8 cellular contexts compared by ENCODE assay signal in genomic region chr7:37448057-37448636, GRCh38. TPM values are rescaled to one million over a fixed set of nuclear protein-coding genes. Genes with fewer than 3 reads are reported as not detected.
DNase-seq lines count a peak whose midpoint lies in the region; ATAC-seq and TF ChIP-seq lines count a peak whose summit lies in the region.

No MANE protein-coding gene starts in this region.

- H3K27ac ChIP-seq in SK-N-SH (ENCODE audit: low read depth in 2 of 2, low read length in 1 of 2) (peak overlapping the region in 1 of 2 experiments; percentile 73; a peak in 2 of 4 replicates), coronary artery (peak overlapping the region; percentile 73 to 92), lung (ENCODE audit: low read depth in 1 of 2, low read length in 1 of 2) (peak overlapping the region; percentile 76 to 94), testis (peak overlapping the region; percentile 84 to 85)

- POLR2A ChIA-PET in SK-N-SH (lab: Yijun Ruan, JAX), result interaction anchor here (1.2 kb wide), 1 partner anchor 9 kb away, joined by 3 read pairs; no protein-coding TSS in a partner anchor

- TF ChIP-seq RAD21 in SK-N-SH (IDR thresholded peaks at IDR 0.05; ENCODE audit: low read length), result no peak

- no peak for TF ChIP-seq CTCF in GM13976 (IDR thresholded peaks at IDR 0.05; ENCODE audit: borderline replicate concordance, control extremely low read depth, extremely low read depth, insufficient read depth, missing control alignments)
- no peak for TF ChIP-seq CTCF in HFF-Myc (IDR thresholded peaks at IDR 0.05; ENCODE audit: low read depth, low read length, missing control alignments)
- no peak for TF ChIP-seq CTCF in SK-N-SH (IDR thresholded peaks at IDR 0.05)
- no peak for TF ChIP-seq CTCF in coronary artery (IDR thresholded peaks at IDR 0.05)
- TF ChIP-seq CTCF in lung (IDR thresholded peaks at IDR 0.05; ENCODE audit: control extremely low read depth, extremely low read depth), result no peak
- TF ChIP-seq CTCF in testis (IDR thresholded peaks at IDR 0.05), result no peak

- CTCF ChIA-PET in SK-N-SH (lab: Yijun Ruan, JAX), result interaction anchor here (0.6 to 5.0 kb wide), 36 partner anchors 9 to 388 kb away, joined by 3 to 40 read pairs (median 4); no protein-coding TSS in a partner anchor

- H3K4me1 ChIP-seq in SK-N-SH (ENCODE audit: control insufficient read depth in 1 of 2, insufficient read depth in 2 of 2, low read depth in 1 of 2, low read length in 1 of 2) (peaks cover 0 to 13% of the 10 kb centered on the region in 2 experiments; a peak in 2 of 4 replicates), lung (ENCODE audit: control insufficient read depth in 2 of 2, insufficient read depth in 2 of 2, low read length in 2 of 2) (peaks cover 0 to 5% of the 10 kb centered on the region in 2 donors), testis (peaks cover 7% of the 10 kb centered on the region)

- no peak overlapping the region for H3K9ac ChIP-seq in SK-N-SH

- DNase-seq in GM13976 (ENCODE audit: low spot score) (peak; percentile 60), HFF-Myc (ENCODE audit: extremely low read depth, low read depth) (no peak), SK-N-SH (peak; percentile 86), coronary artery (ENCODE audit: low spot score) (no peak), lung (ENCODE audit: low spot score) (no peak), testis (peak; percentile 31), DMS79 treated with DMSO at 0.1 percent for 48 hours (lab: John Stamatoyannopoulos, UW) (no peak), NCI-H1694 (lab: John Stamatoyannopoulos, UW) (no peak)

- peak; percentile 25 for ATAC-seq in lung (ENCODE audit: insufficient read depth, low FRiP score)

- no peaks in the 10 kb centered on the region for H3K36me3 ChIP-seq in SK-N-SH (replicated peaks in 1 of 2; ENCODE audit: control insufficient read depth in 1 of 2, insufficient read depth in 2 of 2, low read length in 1 of 2)
- H3K36me3 ChIP-seq in lung (ENCODE audit: control insufficient read depth in 2 of 2, insufficient read depth in 2 of 2, low read length in 2 of 2), result no peaks in the 10 kb centered on the region
- H3K36me3 ChIP-seq in testis (ENCODE audit: low read depth, missing control alignments), result no peaks in the 10 kb centered on the region

- no peak overlapping the region for H2AFZ ChIP-seq in SK-N-SH (ENCODE audit: low read depth)

- intact Hi-C loops in testis (cut with DNase I; ENCODE audit: low total_unique reads), result no loop called here

- no peaks in the 10 kb centered on the region for H3K79me2 ChIP-seq in SK-N-SH (ENCODE audit: insufficient read depth)

- in situ Hi-C loops in GM13976 (cut with MboI; ENCODE audit: low sequenced_read_pairs, unreplicated experiment), result no loop called here

- H3K4me2 ChIP-seq in SK-N-SH, result peak overlapping the region; percentile 60

- no peaks in the 10 kb centered on the region for H3K9me2 ChIP-seq in SK-N-SH

- H3F3A ChIP-seq in SK-N-SH (replicated peaks; ENCODE audit: insufficient read depth), result no peaks in the 10 kb centered on the region

- TF ChIP-seq POLR2A in testis (IDR thresholded peaks at IDR 0.05), result no peak

- peak overlapping the region; percentile 15; the same call in 1 of the 2 replicates for H3K4me3 ChIP-seq in HFF-Myc (replicated peaks; ENCODE audit: low read depth, low read length)
- H3K4me3 ChIP-seq in SK-N-SH (ENCODE audit: low read depth in 2 of 2, low read length in 1 of 2), result peak overlapping the region in 1 of 2 experiments; percentile 55; a peak in 2 of 4 replicates
- H3K4me3 ChIP-seq in coronary artery, result peak overlapping the region; percentile 89
- peak overlapping the region; percentile 66 for H3K4me3 ChIP-seq in lung
- peak overlapping the region; percentile 74 to 82 for H3K4me3 ChIP-seq in testis

- 4% methylated on average over 41 of the region's 62 CpGs for WGBS in SK-N-SH (ENCODE audit: low lambda C conversion rate)
- 1% methylated on average over 47 to 61 of the region's 62 CpGs for WGBS in lung, 2 donors
- WGBS in testis, 2 donors, result 0 to 1% methylated on average over 14 to 54 of the region's 62 CpGs

- H4K20me1 ChIP-seq in SK-N-SH (ENCODE audit: insufficient read depth), result no peaks in the 10 kb centered on the region

- H3K9me3 ChIP-seq in SK-N-SH, result no peaks in the 10 kb centered on the region
- no peaks in the 10 kb centered on the region for H3K9me3 ChIP-seq in lung (ENCODE audit: control insufficient read depth in 2 of 2, insufficient read depth in 1 of 2, low read length in 1 of 2)
- H3K9me3 ChIP-seq in testis, result no peaks in the 10 kb centered on the region

- no peak for TF ChIP-seq EP300 in SK-N-SH (IDR thresholded peaks at IDR 0.05; ENCODE audit: borderline replicate concordance in 1 of 2, low read depth in 1 of 2, low read length in 1 of 2)

- H3K27me3 ChIP-seq in SK-N-SH (ENCODE audit: insufficient read depth) (no peaks in the 10 kb centered on the region), lung (ENCODE audit: control insufficient read depth, insufficient read depth) (no peaks in the 10 kb centered on the region), testis (no peaks in the 10 kb centered on the region)

TF ChIP-seq in SK-N-SH, 30 proteins besides CTCF, POLR2A, EP300 and RAD21:
- TF ChIP-seq SMC3 (IDR thresholded peaks at IDR 0.05; ENCODE audit: low read depth, low read length) (no peak), JUND (IDR thresholded peaks at IDR 0.05) (no peak), TCF12 (IDR thresholded peaks at IDR 0.05) (no peak), CHD2 (IDR thresholded peaks at IDR 0.05; ENCODE audit: low read length, partially characterized antibody) (no peak), RXRA (IDR thresholded peaks at IDR 0.05; ENCODE audit: borderline replicate concordance, low read depth) (no peak), RFX5 (IDR thresholded peaks at IDR 0.05; ENCODE audit: low read length) (no peak), NFIC (IDR thresholded peaks at IDR 0.05; ENCODE audit: borderline replicate concordance) (no peak), ZBTB33 (IDR thresholded peaks at IDR 0.05; ENCODE audit: borderline replicate concordance, low read depth) (no peak), TEAD4 (IDR thresholded peaks at IDR 0.05; ENCODE audit: borderline replicate concordance, insufficient read depth) (no peak), USF2 (IDR thresholded peaks at IDR 0.05; ENCODE audit: borderline replicate concordance, low read depth, low read length) (no peak), EZH2phosphoT487 (IDR thresholded peaks at IDR 0.05; ENCODE audit: borderline replicate concordance, low read depth) (no peak)

RNA-seq across cellular contexts. Expression of gene ELMO1, which starts 0.5 kb away (rescaled TPM):
- polyA plus RNA-seq in SK-N-SH (2012; rRNA removed), result 0.64 and 2.8 TPM in 2 replicates
- 1.5 and 3.7 TPM in 2 replicates for polyA plus RNA-seq in SK-N-SH (2012; cell fraction: cytosol; rRNA removed)
- 1.0 and 1.5 TPM in 2 replicates for polyA plus RNA-seq in SK-N-SH (2012; cell fraction: nucleus; rRNA removed)
- 100 to 1,000 TPM in 1 of 2 donors, 10 to 100 TPM in 1; 51.6 to 183 TPM for total RNA-seq in lung
- polyA plus RNA-seq in lung, result 10 to 100 TPM; 10.1 to 17.2 TPM
- 10 to 100 TPM; 36.5 to 47.2 TPM for total RNA-seq in testis
- 12.9 TPM for polyA plus RNA-seq in testis (ENCODE audit: insufficient read depth, low read depth, low replicate concordance)

Comparison
In these comparisons a context has a peak if more than half of its experiments do, and no peak if none do; other contexts are left out.
1. DNase-seq: peak in GM13976 (single experiment), SK-N-SH (single experiment) and testis (single experiment); none in HFF-Myc (single experiment), coronary artery (single experiment), lung (single experiment), DMS79 treated with DMSO at 0.1 percent for 48 hours (single experiment) and NCI-H1694 (single experiment).